24 cellular contexts compared by ENCODE assay signal in the genomic region with DNA sequence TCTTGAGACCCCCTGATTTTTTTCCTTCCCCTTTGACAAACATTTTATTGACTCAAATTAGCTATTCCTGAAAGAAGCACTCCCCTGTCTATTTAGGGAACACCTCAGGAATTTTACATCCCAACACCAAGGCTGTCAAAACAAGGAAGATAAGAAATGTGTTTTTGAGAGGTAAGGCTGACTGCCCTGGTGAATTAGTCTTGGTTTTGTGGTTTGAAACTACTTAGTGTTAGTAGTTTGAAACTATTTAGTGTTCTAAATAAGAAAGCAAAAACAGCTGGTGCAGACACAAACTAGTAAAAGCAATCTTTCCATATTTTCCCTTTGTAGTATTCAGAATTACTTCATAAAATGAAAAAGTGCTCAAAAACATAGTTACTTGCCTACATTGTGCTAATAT.
"Had no signal": no experiment of that assay in that cellular context is flagged by ENCODE, and none has a peak within 500 bp of the region (broad histone marks: within the 10 kb centered on the region; RNA-seq: fewer than 3 reads in every experiment).

No MANE protein-coding gene starts in this region.

- FAIRE-seq: TTC549 had no signal

- H3K4me2 ChIP-seq: hepatocyte had no signal

- H3K27me3 ChIP-seq: dorsolateral prefrontal cortex, gastrocnemius medialis, hepatocyte, spleen, suprapubic skin, tibial artery, upper lobe of right lung had no signal

- H3K27ac ChIP-seq: coronary artery, dorsolateral prefrontal cortex, gastrocnemius medialis, hepatocyte, left ventricle myocardium inferior, spleen, suprapubic skin, tibial artery, upper lobe of right lung, VCaP had no signal

- H3K4me1 ChIP-seq: spleen, suprapubic skin, upper lobe of right lung had no signal

- ATAC-seq: gastrocnemius medialis, mucosa of descending colon, right cardiac atrium, upper lobe of right lung had no signal

- H3K9me3 ChIP-seq: gastrocnemius medialis, mucosa of descending colon, suprapubic skin, tibial artery had no signal

- DNase-seq: activated CD4-positive, alpha-beta T cell treated with anti-CD3 and anti-CD28 coated beads for 48 hours; activated CD4-positive, alpha-beta T cell treated with anti-CD3 and anti-CD28 coated beads, Interleukin-2, amount 50 U/mL, for 48 hours; activated CD8-positive, alpha-beta memory T cell treated with anti-CD3 and anti-CD28 coated beads for 24 hours; activated effector memory CD4-positive, alpha-beta T cell treated with anti-CD3 and anti-CD28 coated beads, Interleukin-2, amount 50 U/mL, for 16 hours; dorsolateral prefrontal cortex; effector memory CD4-positive, alpha-beta T cell; erythroblast; gastrocnemius medialis; glutamatergic neuron; islet precursor cell; left ventricle myocardium inferior; mucosa of descending colon; posterior cingulate gyrus; right cardiac atrium; spleen; stimulated activated naive CD4-positive, alpha-beta T cell; tibial artery; upper lobe of right lung had no signal

- H2AFZ ChIP-seq: hepatocyte had no signal

- H3K4me3 ChIP-seq: coronary artery, dorsolateral prefrontal cortex, gastrocnemius medialis, hepatocyte, left ventricle myocardium inferior, lung, mucosa of descending colon, spleen, suprapubic skin, tibial artery, upper lobe of right lung had no signal

- H3K36me3 ChIP-seq: gastrocnemius medialis, left ventricle myocardium inferior, spleen, suprapubic skin, tibial artery, upper lobe of right lung had no signal
